In the genomic region with DNA sequence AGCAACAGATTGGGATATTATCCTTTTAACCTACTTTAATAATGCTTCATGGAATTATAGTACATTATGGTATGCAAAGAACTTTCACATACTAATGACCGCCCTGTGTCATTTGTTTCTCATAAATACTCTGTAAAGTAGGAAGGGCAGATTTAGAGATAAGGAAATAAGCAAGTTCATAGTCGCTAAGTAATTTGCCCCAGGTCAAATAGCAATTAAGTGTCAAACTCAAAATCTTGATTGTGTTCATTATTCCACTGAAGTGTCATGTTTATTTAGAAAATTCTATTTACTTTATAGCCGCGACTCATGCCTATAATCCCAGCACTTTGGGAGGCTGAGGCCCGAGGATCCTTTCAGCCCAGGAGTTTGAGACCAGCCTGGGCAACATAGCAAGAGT, we compare ENCODE assay signal across 14 cellular contexts.
DNase-seq lines count a peak whose midpoint lies in the region; ATAC-seq and TF ChIP-seq lines count a peak whose summit lies in the region.
"Had no signal": no experiment of that assay in that cellular context is flagged by ENCODE, and none has a peak within 500 bp of the region (broad histone marks: within the 10 kb centered on the region; RNA-seq: fewer than 3 reads in every experiment).

No MANE protein-coding gene starts in this region.

- no peaks in the 10 kb centered on the region for H3K9me3 Mint-ChIP-seq in CD8-positive, alpha-beta memory T cell
- H3K9me3 Mint-ChIP-seq: CD14-positive monocyte had no signal

- H3K4me3 ChIP-seq in HEK293 (ENCODE audit: low read depth, low read length) = no peak overlapping the region
- no peak overlapping the region for H3K4me3 ChIP-seq in trophoblast cell (ENCODE audit: low read depth, low read length)
- H3K4me3 ChIP-seq in CD8-positive, alpha-beta memory T cell (ENCODE audit: low read length) = no peak overlapping the region
- H3K4me3 ChIP-seq: HAP-1, SJCRH30 had no signal

- no peak overlapping the region for H3K4me2 ChIP-seq in trophoblast cell (ENCODE audit: low read length)

- peaks cover 20% of the 10 kb centered on the region for H3K4me1 ChIP-seq in HEK293 (ENCODE audit: control insufficient read depth, insufficient read depth, low read length)
- H3K4me1 ChIP-seq in trophoblast cell (ENCODE audit: control insufficient read depth in 1 of 2, insufficient read depth in 2 of 2, low read length in 2 of 2) = no peaks in the 10 kb centered on the region
- no peaks in the 10 kb centered on the region for H3K4me1 ChIP-seq in CD8-positive, alpha-beta memory T cell (ENCODE audit: insufficient read depth, low read length)

- no peaks in the 10 kb centered on the region for H3K79me1 ChIP-seq in trophoblast cell (ENCODE audit: low read length)

- H3K36me3 ChIP-seq in HEK293 (ENCODE audit: control insufficient read depth in 2 of 2, insufficient read depth in 1 of 2, low read length in 2 of 2) (no peaks in the 10 kb centered on the region; a peak in 1 of 3 replicates), trophoblast cell (ENCODE audit: control insufficient read depth in 1 of 2, insufficient read depth in 2 of 2, low read length in 2 of 2) (peaks cover 0 to under 1% of the 10 kb centered on the region in 2 experiments)
- H3K36me3 ChIP-seq in CD8-positive, alpha-beta memory T cell (ENCODE audit: insufficient read depth, low read length) = no peaks in the 10 kb centered on the region
- H3K36me3 ChIP-seq: HAP-1, SJCRH30 had no signal

- H2AK5ac ChIP-seq in trophoblast cell (ENCODE audit: low read length) = no peak overlapping the region

- no peak overlapping the region for H3K9ac ChIP-seq in trophoblast cell (ENCODE audit: low read length)

- H4K91ac ChIP-seq in trophoblast cell (ENCODE audit: low read depth, low read length) = no peak overlapping the region

- H3K4ac ChIP-seq in trophoblast cell (ENCODE audit: low read depth, low read length) = no peak overlapping the region

- POLR2A ChIA-PET in HEK293 (lab: Yijun Ruan, JAX) = no interaction called here
- POLR2A ChIA-PET in CD8-positive, alpha-beta memory T cell (lab: Charles Lee) = no interaction called here

- H3K27ac ChIP-seq in HEK293 (ENCODE audit: extremely low read depth, low read depth, low read length) (no peak overlapping the region), cingulate gyrus (ENCODE audit: low read depth, low read length) (peak overlapping the region; percentile 87), trophoblast cell (ENCODE audit: low read depth, low read length) (no peak overlapping the region)
- no peak overlapping the region for H3K27ac ChIP-seq in CD8-positive, alpha-beta memory T cell (ENCODE audit: low read depth, low read length)
- H3K27ac ChIP-seq: HL-60, SJCRH30 had no signal

- no CpG with 5 or more reads among the region's 5 CpGs for WGBS in trophoblast cell (ENCODE audit: extremely low coverage, insufficient coverage, insufficient read length)

- no peaks in the 10 kb centered on the region for H3K79me2 ChIP-seq in trophoblast cell (ENCODE audit: control insufficient read depth, insufficient read depth, low read length, poor library complexity)

- CTCF ChIA-PET in HEK293 (lab: Yijun Ruan, JAX) = interaction anchor here (0.6 to 0.9 kb wide), 2 partner anchors 20 to 96 kb away, joined by 3 to 4 read pairs; no protein-coding TSS in a partner anchor
- CTCF ChIA-PET in CD8-positive, alpha-beta memory T cell (lab: Charles Lee) = no interaction called here

- no peak for TF ChIP-seq CTCF in HEK293 (tag by site-specific recombination; IDR thresholded peaks at IDR 0.05)

- no peak overlapping the region for H3K14ac ChIP-seq in trophoblast cell (ENCODE audit: low read length)

- H2BK5ac ChIP-seq in trophoblast cell (ENCODE audit: low read depth, low read length, poor library complexity) = no peak overlapping the region

- H2BK12ac ChIP-seq in trophoblast cell (ENCODE audit: low read length) = no peak overlapping the region

- H4K12ac ChIP-seq in trophoblast cell (ENCODE audit: low read depth, low read length) = no peak overlapping the region

- no peak overlapping the region for H2AFZ ChIP-seq in trophoblast cell (ENCODE audit: insufficient read depth, low read length, poor library complexity)

- H3K27me3 ChIP-seq in trophoblast cell (ENCODE audit: insufficient read depth, low read length) = no peaks in the 10 kb centered on the region
- H3K27me3 ChIP-seq in CD8-positive, alpha-beta memory T cell (ENCODE audit: insufficient read depth, low read length, poor library complexity, severe bottlenecking) = no peaks in the 10 kb centered on the region
- H3K27me3 ChIP-seq: SJCRH30 had no signal

- no peak overlapping the region for H3K4me3 Mint-ChIP-seq in CD8-positive, alpha-beta memory T cell
- H3K4me3 Mint-ChIP-seq: CD14-positive monocyte had no signal

- no peak overlapping the region for H3K27ac Mint-ChIP-seq in CD8-positive, alpha-beta memory T cell

- H3K18ac ChIP-seq in trophoblast cell (ENCODE audit: low read length) = no peak overlapping the region

- H2BK120ac ChIP-seq in trophoblast cell (ENCODE audit: insufficient read depth, low read length, poor library complexity) = no peak overlapping the region

- H3K9me3 ChIP-seq in HEK293 (ENCODE audit: control insufficient read depth, insufficient read depth, low read depth, low read length) (no peaks in the 10 kb centered on the region), trophoblast cell (ENCODE audit: insufficient read depth, low read depth, low read length) (no peaks in the 10 kb centered on the region)
- no peaks in the 10 kb centered on the region for H3K9me3 ChIP-seq in CD8-positive, alpha-beta memory T cell (ENCODE audit: low read length)
- H3K9me3 ChIP-seq: HAP-1, SJCRH30 had no signal

- no peak overlapping the region for H3K23ac ChIP-seq in trophoblast cell (ENCODE audit: low read length)

- peaks cover 0 to 1% (median 0%) of the 10 kb centered on the region in 3 donors for H3K4me1 Mint-ChIP-seq in CD8-positive, alpha-beta memory T cell

- ATAC-seq in HG03280 (IDR thresholded peaks at IDR 0.05; ENCODE audit: unreplicated experiment) = no peak

- no peaks in the 10 kb centered on the region for H3K27me3 Mint-ChIP-seq in CD8-positive, alpha-beta memory T cell

- peaks cover 0 to 25% (median 11%) of the 10 kb centered on the region in 3 donors for H3K36me3 Mint-ChIP-seq in CD8-positive, alpha-beta memory T cell

- DNase-seq in NCI-H524 treated with DMSO at 0.1 percent for 48 hours (lab: John Stamatoyannopoulos, UW) (peak; percentile 62), trophoblast cell (peak; percentile 3 to 70), NCI-H2171 (lab: John Stamatoyannopoulos, UW) (no peak), glomerular visceral epithelial cell (ENCODE audit: extremely low spot score) (no peak)
- no peak for DNase-seq in CD8-positive, alpha-beta memory T cell
- DNase-seq: NCI-H510A treated with DMSO at 0.1 percent for 48 hours, OCI-M1, SJCRH30 had no signal

- no peak overlapping the region for H4K8ac ChIP-seq in trophoblast cell (ENCODE audit: low read depth, low read length)

TF ChIP-seq in HEK293, 187 proteins besides CTCF, POLR2A, EP300 and RAD21 (continues in another document):
- TF ChIP-seq SCRT1 (tag by site-specific recombination; IDR thresholded peaks at IDR 0.05; ENCODE audit: borderline replicate concordance) (no peak), GFI1B (tag by site-specific recombination; IDR thresholded peaks at IDR 0.05) (0 out of 2 replicates have a peak, but pooled peaks have one; percentile 41), ZBTB20 (tag by site-specific recombination; IDR thresholded peaks at IDR 0.05) (no peak), KLF7 (tag by site-specific recombination; IDR thresholded peaks at IDR 0.05; ENCODE audit: borderline replicate concordance) (no peak), ZNF670 (tag by site-specific recombination; IDR thresholded peaks at IDR 0.05; ENCODE audit: low read depth) (no peak), ZNF274 (IDR thresholded peaks at IDR 0.05; ENCODE audit: low read length) (no peak), ZNF274 (tag by site-specific recombination; IDR thresholded peaks at IDR 0.05; ENCODE audit: borderline replicate concordance) (no peak), ZNF571 (tag by site-specific recombination; IDR thresholded peaks at IDR 0.05) (no peak)
- TF ChIP-seq, protein P1, sequence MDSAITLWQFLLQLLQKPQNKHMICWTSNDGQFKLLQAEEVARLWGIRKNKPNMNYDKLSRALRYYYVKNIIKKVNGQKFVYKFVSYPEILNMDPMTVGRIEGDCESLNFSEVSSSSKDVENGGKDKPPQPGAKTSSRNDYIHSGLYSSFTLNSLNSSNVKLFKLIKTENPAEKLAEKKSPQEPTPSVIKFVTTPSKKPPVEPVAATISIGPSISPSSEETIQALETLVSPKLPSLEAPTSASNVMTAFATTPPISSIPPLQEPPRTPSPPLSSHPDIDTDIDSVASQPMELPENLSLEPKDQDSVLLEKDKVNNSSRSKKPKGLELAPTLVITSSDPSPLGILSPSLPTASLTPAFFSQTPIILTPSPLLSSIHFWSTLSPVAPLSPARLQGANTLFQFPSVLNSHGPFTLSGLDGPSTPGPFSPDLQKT (IDR thresholded peaks at IDR 0.05; ENCODE audit: borderline replicate concordance, low read depth, low read length) = no peak
- TF ChIP-seq, protein P2, sequence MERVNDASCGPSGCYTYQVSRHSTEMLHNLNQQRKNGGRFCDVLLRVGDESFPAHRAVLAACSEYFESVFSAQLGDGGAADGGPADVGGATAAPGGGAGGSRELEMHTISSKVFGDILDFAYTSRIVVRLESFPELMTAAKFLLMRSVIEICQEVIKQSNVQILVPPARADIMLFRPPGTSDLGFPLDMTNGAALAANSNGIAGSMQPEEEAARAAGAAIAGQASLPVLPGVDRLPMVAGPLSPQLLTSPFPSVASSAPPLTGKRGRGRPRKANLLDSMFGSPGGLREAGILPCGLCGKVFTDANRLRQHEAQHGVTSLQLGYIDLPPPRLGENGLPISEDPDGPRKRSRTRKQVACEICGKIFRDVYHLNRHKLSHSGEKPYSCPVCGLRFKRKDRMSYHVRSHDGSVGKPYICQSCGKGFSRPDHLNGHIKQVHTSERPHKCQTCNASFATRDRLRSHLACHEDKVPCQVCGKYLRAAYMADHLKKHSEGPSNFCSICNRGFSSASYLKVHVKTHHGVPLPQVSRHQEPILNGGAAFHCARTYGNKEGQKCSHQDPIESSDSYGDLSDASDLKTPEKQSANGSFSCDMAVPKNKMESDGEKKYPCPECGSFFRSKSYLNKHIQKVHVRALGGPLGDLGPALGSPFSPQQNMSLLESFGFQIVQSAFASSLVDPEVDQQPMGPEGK (tag by site-specific recombination; IDR thresholded peaks at IDR 0.05) = no peak

Comparison
In these comparisons a context has a peak if more than half of its experiments do, and no peak if none do; other contexts are left out.
1. DNase-seq: peak in NCI-H524 treated with DMSO at 0.1 percent for 48 hours (single experiment) and trophoblast cell (2 of 2); none in NCI-H2171 (single experiment), CD8-positive, alpha-beta memory T cell (0 of 5) and glomerular visceral epithelial cell (single experiment).